ENCODE assay signal across 2 cellular contexts in the genomic region with DNA sequence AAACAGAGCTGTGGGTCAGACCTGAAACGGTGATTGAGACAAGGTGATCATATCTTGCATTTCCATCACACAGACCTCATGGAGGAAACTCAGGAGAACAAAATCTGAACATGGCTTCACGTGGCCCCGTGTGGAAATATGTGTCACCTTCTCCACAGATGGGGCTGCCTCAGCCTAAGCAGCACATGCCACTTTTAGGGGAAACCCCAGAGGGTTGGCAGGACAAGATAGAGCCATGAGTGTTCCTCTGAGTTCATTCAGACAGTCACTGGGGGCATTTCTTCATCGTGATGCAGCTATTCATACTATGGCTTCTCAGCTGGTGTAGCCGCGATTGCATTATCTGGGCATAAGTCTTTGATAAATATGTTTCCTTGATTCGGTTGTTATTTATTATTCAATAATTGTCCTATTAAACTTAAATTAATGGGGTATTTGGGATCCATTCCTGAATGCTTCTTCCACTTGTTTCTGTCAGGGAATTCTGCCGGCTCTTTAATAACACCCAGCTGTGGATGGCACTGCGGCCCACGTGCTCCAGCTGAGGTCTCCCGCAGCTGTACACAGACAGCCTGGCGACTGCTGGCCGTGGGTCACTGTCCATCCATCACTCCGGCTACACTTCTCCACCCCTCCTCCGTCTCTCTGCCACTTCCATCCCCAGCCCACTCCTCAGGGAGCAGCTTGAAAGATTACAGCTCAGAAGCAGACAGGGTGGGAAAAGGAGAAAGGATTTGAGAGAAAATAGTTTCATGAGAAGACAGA.
TF ChIP-seq lines count a peak whose summit lies in the region.

No MANE protein-coding gene starts in this region.

TF ChIP-seq in SK-N-SH, 30 proteins besides CTCF, POLR2A, EP300 and RAD21 (continued from another document):
- TF ChIP-seq, protein P1, sequence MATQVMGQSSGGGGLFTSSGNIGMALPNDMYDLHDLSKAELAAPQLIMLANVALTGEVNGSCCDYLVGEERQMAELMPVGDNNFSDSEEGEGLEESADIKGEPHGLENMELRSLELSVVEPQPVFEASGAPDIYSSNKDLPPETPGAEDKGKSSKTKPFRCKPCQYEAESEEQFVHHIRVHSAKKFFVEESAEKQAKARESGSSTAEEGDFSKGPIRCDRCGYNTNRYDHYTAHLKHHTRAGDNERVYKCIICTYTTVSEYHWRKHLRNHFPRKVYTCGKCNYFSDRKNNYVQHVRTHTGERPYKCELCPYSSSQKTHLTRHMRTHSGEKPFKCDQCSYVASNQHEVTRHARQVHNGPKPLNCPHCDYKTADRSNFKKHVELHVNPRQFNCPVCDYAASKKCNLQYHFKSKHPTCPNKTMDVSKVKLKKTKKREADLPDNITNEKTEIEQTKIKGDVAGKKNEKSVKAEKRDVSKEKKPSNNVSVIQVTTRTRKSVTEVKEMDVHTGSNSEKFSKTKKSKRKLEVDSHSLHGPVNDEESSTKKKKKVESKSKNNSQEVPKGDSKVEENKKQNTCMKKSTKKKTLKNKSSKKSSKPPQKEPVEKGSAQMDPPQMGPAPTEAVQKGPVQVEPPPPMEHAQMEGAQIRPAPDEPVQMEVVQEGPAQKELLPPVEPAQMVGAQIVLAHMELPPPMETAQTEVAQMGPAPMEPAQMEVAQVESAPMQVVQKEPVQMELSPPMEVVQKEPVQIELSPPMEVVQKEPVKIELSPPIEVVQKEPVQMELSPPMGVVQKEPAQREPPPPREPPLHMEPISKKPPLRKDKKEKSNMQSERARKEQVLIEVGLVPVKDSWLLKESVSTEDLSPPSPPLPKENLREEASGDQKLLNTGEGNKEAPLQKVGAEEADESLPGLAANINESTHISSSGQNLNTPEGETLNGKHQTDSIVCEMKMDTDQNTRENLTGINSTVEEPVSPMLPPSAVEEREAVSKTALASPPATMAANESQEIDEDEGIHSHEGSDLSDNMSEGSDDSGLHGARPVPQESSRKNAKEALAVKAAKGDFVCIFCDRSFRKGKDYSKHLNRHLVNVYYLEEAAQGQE (IDR thresholded peaks at IDR 0.05; ENCODE audit: low read depth, low read length): no peak
- TF ChIP-seq FOSL2 (IDR thresholded peaks at IDR 0.05; ENCODE audit: borderline replicate concordance, low read depth) (no peak), TEAD4 (IDR thresholded peaks at IDR 0.05; ENCODE audit: borderline replicate concordance, insufficient read depth) (no peak), NFIC (IDR thresholded peaks at IDR 0.05; ENCODE audit: borderline replicate concordance) (no peak), JUND (IDR thresholded peaks at IDR 0.05) (no peak), SIN3A (IDR thresholded peaks at IDR 0.05; ENCODE audit: borderline replicate concordance, low read depth, low read length) (no peak)
- TF ChIP-seq, protein P2, sequence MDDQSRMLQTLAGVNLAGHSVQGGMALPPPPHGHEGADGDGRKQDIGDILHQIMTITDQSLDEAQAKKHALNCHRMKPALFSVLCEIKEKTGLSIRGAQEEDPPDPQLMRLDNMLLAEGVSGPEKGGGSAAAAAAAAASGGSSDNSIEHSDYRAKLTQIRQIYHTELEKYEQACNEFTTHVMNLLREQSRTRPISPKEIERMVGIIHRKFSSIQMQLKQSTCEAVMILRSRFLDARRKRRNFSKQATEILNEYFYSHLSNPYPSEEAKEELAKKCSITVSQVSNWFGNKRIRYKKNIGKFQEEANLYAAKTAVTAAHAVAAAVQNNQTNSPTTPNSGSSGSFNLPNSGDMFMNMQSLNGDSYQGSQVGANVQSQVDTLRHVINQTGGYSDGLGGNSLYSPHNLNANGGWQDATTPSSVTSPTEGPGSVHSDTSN (IDR thresholded peaks at IDR 0.05): no peak

TF ChIP-seq in SK-N-SH treated with all-trans-retinoic acid at 6 μM for 48 hours, 23 proteins besides CTCF, POLR2A, EP300 and RAD21 (continued from another document):
- TF ChIP-seq, protein P3, sequence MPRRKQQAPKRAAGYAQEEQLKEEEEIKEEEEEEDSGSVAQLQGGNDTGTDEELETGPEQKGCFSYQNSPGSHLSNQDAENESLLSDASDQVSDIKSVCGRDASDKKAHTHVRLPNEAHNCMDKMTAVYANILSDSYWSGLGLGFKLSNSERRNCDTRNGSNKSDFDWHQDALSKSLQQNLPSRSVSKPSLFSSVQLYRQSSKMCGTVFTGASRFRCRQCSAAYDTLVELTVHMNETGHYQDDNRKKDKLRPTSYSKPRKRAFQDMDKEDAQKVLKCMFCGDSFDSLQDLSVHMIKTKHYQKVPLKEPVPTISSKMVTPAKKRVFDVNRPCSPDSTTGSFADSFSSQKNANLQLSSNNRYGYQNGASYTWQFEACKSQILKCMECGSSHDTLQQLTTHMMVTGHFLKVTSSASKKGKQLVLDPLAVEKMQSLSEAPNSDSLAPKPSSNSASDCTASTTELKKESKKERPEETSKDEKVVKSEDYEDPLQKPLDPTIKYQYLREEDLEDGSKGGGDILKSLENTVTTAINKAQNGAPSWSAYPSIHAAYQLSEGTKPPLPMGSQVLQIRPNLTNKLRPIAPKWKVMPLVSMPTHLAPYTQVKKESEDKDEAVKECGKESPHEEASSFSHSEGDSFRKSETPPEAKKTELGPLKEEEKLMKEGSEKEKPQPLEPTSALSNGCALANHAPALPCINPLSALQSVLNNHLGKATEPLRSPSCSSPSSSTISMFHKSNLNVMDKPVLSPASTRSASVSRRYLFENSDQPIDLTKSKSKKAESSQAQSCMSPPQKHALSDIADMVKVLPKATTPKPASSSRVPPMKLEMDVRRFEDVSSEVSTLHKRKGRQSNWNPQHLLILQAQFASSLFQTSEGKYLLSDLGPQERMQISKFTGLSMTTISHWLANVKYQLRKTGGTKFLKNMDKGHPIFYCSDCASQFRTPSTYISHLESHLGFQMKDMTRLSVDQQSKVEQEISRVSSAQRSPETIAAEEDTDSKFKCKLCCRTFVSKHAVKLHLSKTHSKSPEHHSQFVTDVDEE (CRISPR knock-in tag; IDR thresholded peaks at IDR 0.05): no peak
- TF ChIP-seq, protein P4, sequence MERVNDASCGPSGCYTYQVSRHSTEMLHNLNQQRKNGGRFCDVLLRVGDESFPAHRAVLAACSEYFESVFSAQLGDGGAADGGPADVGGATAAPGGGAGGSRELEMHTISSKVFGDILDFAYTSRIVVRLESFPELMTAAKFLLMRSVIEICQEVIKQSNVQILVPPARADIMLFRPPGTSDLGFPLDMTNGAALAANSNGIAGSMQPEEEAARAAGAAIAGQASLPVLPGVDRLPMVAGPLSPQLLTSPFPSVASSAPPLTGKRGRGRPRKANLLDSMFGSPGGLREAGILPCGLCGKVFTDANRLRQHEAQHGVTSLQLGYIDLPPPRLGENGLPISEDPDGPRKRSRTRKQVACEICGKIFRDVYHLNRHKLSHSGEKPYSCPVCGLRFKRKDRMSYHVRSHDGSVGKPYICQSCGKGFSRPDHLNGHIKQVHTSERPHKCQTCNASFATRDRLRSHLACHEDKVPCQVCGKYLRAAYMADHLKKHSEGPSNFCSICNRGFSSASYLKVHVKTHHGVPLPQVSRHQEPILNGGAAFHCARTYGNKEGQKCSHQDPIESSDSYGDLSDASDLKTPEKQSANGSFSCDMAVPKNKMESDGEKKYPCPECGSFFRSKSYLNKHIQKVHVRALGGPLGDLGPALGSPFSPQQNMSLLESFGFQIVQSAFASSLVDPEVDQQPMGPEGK (CRISPR knock-in tag; IDR thresholded peaks at IDR 0.05; ENCODE audit: borderline replicate concordance): no peak
- TF ChIP-seq ZFP30 (CRISPR knock-in tag; IDR thresholded peaks at IDR 0.05) (no peak), SNAI2 (CRISPR knock-in tag; IDR thresholded peaks at IDR 0.05) (no peak), GLIS3 (CRISPR knock-in tag; IDR thresholded peaks at IDR 0.05) (no peak), ESRRG (CRISPR knock-in tag; IDR thresholded peaks at IDR 0.05) (no peak), ARNTL (CRISPR knock-in tag; IDR thresholded peaks at IDR 0.05; ENCODE audit: borderline replicate concordance, low read depth) (no peak), OSR1 (CRISPR knock-in tag; IDR thresholded peaks at IDR 0.05) (no peak)
- TF ChIP-seq, protein P5, sequence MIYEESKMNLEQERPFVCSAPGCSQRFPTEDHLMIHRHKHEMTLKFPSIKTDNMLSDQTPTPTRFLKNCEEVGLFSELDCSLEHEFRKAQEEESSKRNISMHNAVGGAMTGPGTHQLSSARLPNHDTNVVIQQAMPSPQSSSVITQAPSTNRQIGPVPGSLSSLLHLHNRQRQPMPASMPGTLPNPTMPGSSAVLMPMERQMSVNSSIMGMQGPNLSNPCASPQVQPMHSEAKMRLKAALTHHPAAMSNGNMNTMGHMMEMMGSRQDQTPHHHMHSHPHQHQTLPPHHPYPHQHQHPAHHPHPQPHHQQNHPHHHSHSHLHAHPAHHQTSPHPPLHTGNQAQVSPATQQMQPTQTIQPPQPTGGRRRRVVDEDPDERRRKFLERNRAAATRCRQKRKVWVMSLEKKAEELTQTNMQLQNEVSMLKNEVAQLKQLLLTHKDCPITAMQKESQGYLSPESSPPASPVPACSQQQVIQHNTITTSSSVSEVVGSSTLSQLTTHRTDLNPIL (CRISPR knock-in tag; IDR thresholded peaks at IDR 0.05; ENCODE audit: low read depth): no peak
